Comparison of ENCODE assay signal across 18 cellular contexts in genomic region chr4:156538210-156538609, GRCh38.
DNase-seq lines count a peak whose midpoint lies in the region; ATAC-seq and TF ChIP-seq lines count a peak whose summit lies in the region.
"Had no signal": no experiment of that assay in that cellular context is flagged by ENCODE, and none has a peak within 500 bp of the region (broad histone marks: within the 10 kb centered on the region; RNA-seq: fewer than 3 reads in every experiment).

No MANE protein-coding gene starts in this region.

- WGBS in mammary epithelial cell (ENCODE audit: low coverage, missing lambda C conversion rate), result 7% methylated on average over 2 of the region's 2 CpGs

- H3K4me3 Mint-ChIP-seq in MCF 10A (ENCODE audit: unreplicated experiment), result no peak overlapping the region
- no peak overlapping the region for H3K4me3 Mint-ChIP-seq in mesothelial cell of epicardium
- H3K4me3 Mint-ChIP-seq: CD4-positive, CD25-positive, alpha-beta regulatory T cell had no signal

- no peaks in the 10 kb centered on the region for H3K36me3 Mint-ChIP-seq in MCF 10A (ENCODE audit: insufficient read depth, unreplicated experiment)
- H3K36me3 Mint-ChIP-seq in mesothelial cell of epicardium, result peaks cover 12% of the 10 kb centered on the region
- H3K36me3 Mint-ChIP-seq: CD4-positive, CD25-positive, alpha-beta regulatory T cell had no signal

- H3K4me1 ChIP-seq in mammary epithelial cell (ENCODE audit: insufficient read depth, low read length), result peaks cover 21% of the 10 kb centered on the region
- H3K4me1 ChIP-seq: BLaER1 treated with 17β-estradiol and CSF1 and Interleukin-3, amounts not matched to agents 10 nM and 100 nM had no signal

- no peak for TF ChIP-seq CTCF in MCF 10A (IDR thresholded peaks at IDR 0.05; ENCODE audit: unreplicated experiment)
- TF ChIP-seq CTCF in mammary epithelial cell (conservative IDR thresholded peaks at IDR 0.05 in 1 of 2, IDR thresholded peaks at IDR 0.05 in 1 of 2; ENCODE audit: extremely low read depth in 1 of 2, insufficient read depth in 1 of 2, low read depth in 1 of 2, low read length in 2 of 2), result no peak
- TF ChIP-seq CTCF in mesothelial cell of epicardium (IDR thresholded peaks at IDR 0.05; ENCODE audit: unreplicated experiment), result no peak
- no peak for TF ChIP-seq CTCF in RWPE1 (conservative IDR thresholded peaks at IDR 0.05; ENCODE audit: low read depth)

- H3K9me3 Mint-ChIP-seq in MCF 10A (ENCODE audit: unreplicated experiment), result peaks cover 4% of the 10 kb centered on the region
- peaks cover 13% of the 10 kb centered on the region for H3K9me3 Mint-ChIP-seq in mesothelial cell of epicardium

- H3K79me2 ChIP-seq in mammary epithelial cell (ENCODE audit: insufficient read depth, low read length), result no peaks in the 10 kb centered on the region

- BruUV-seq in MCF 10A (replicated peaks; lab: Mats Ljungman, UMichigan) (no TSS peak), mammary epithelial cell (replicated peaks; lab: Mats Ljungman, UMichigan) (no TSS peak)

- intact Hi-C loops in MCF 10A (cut with micrococcal nuclease) (no loop called here), mammary epithelial cell (cut with micrococcal nuclease) (no loop called here)

- H3K27me3 Mint-ChIP-seq in MCF 10A (ENCODE audit: insufficient read depth, unreplicated experiment) (no peaks in the 10 kb centered on the region), mesothelial cell of epicardium (ENCODE audit: low read depth) (no peaks in the 10 kb centered on the region)
- H3K27me3 Mint-ChIP-seq: CD4-positive, CD25-positive, alpha-beta regulatory T cell had no signal

- H3K9me3 ChIP-seq in mammary epithelial cell (replicated peaks; ENCODE audit: insufficient read depth, low read length), result no peaks in the 10 kb centered on the region

- H3K4me3 ChIP-seq in mammary epithelial cell (replicated peaks in 1 of 3; ENCODE audit: insufficient read depth in 1 of 3, low read depth in 2 of 3, low read length in 3 of 3), result no peak overlapping the region
- H3K4me3 ChIP-seq: BLaER1 treated with 17β-estradiol and CSF1 and Interleukin-3, amounts not matched to agents 10 nM and 100 nM; GM23248 had no signal

- POLR2A ChIA-PET in MCF 10A (lab: Yijun Ruan, JAX), result interaction anchor here (0.7 to 2.4 kb wide), 5 partner anchors 37 to 450 kb away, joined by 3 to 9 read pairs (median 4); no protein-coding TSS in a partner anchor
- POLR2A ChIA-PET in RWPE1 (lab: Yijun Ruan, JAX; ENCODE audit: low non-redundant PET), result no interaction called here

- peak; percentile 69; the same call in 2 of the 3 replicates for ATAC-seq in SK-N-SH treated with all-trans-retinoic acid at 6 μM for 48 hours
- ATAC-seq: HCT116 had no signal

- no peak overlapping the region for H3K4me2 ChIP-seq in mammary epithelial cell (ENCODE audit: insufficient read depth, low read depth, low read length)
- H3K4me2 ChIP-seq: BLaER1 treated with 17β-estradiol and CSF1 and Interleukin-3, amounts not matched to agents 10 nM and 100 nM had no signal

- H4K20me1 ChIP-seq in mammary epithelial cell (ENCODE audit: insufficient read depth, low read length), result no peaks in the 10 kb centered on the region
- H4K20me1 ChIP-seq: BLaER1 treated with 17β-estradiol and CSF1 and Interleukin-3, amounts not matched to agents 10 nM and 100 nM had no signal

- H3K9ac ChIP-seq in mammary epithelial cell (ENCODE audit: insufficient read depth, low read length), result no peak overlapping the region
- H3K9ac ChIP-seq: BLaER1 treated with 17β-estradiol and CSF1 and Interleukin-3, amounts not matched to agents 10 nM and 100 nM; GM23248 had no signal

- CTCF ChIA-PET in MCF 10A (lab: Yijun Ruan, JAX) (interaction anchor here (0.5 to 2.2 kb wide), 5 partner anchors 62 to 585 kb away, joined by 3 to 8 read pairs (median 3); partner anchors contain the start of gene CTSO), mammary epithelial cell (lab: Charles Lee; ENCODE audit: low non-redundant PET) (no interaction called here), RWPE1 (lab: Yijun Ruan, JAX) (interaction anchor here (0.6 to 0.7 kb wide), 2 partner anchors 9 to 946 kb away, joined by 3 read pairs; no protein-coding TSS in a partner anchor)

- H3K36me3 ChIP-seq in mammary epithelial cell (ENCODE audit: insufficient read depth, low read length), result no peaks in the 10 kb centered on the region
- H3K36me3 ChIP-seq: BLaER1 treated with 17β-estradiol and CSF1 and Interleukin-3, amounts not matched to agents 10 nM and 100 nM had no signal

- in situ Hi-C loops in mammary epithelial cell (cut with MboI; ENCODE audit: low sequenced_read_pairs in 2 of 2), result no loop called here

- no peak for DNase-seq in MCF 10A (ENCODE audit: unreplicated experiment)
- no peak for DNase-seq in mammary epithelial cell
- no peak for DNase-seq in mesothelial cell of epicardium (ENCODE audit: low spot score in 2 of 2, unreplicated experiment in 2 of 2)
- DNase-seq in RWPE1 (ENCODE audit: low spot score), result no peak
- no peak for DNase-seq in NCI-H1417 (lab: John Stamatoyannopoulos, UW)
- DNase-seq in MV-4-11 (lab: John Stamatoyannopoulos, UW), result no peak
- no peak for DNase-seq in activated gamma-delta T cell (lab: John Stamatoyannopoulos, UW)
- DNase-seq: Calu3; CD4-positive, CD25-positive, alpha-beta regulatory T cell; DMS 273 treated with DMSO at 0.1 percent for 48 hours; DMS79; EL; GM23248 had no signal

- dilution Hi-C loops in mammary epithelial cell (cut with HindIII; ENCODE audit: low sequenced_read_pairs), result no loop called here

- H3K27ac Mint-ChIP-seq in MCF 10A (ENCODE audit: low read depth, unreplicated experiment) (peak overlapping the region; percentile 23), mesothelial cell of epicardium (peak overlapping the region; percentile 87)
- H3K27ac Mint-ChIP-seq: CD4-positive, CD25-positive, alpha-beta regulatory T cell had no signal

- H3K27ac ChIP-seq in mammary epithelial cell (ENCODE audit: insufficient read depth, low read depth, low read length) (no peak overlapping the region), RWPE1 (no peak overlapping the region)
- H3K27ac ChIP-seq: 22Rv1; BLaER1 treated with 17β-estradiol and CSF1 and Interleukin-3, amounts not matched to agents 10 nM and 100 nM; GM23248; HL-60 had no signal

- no peaks in the 10 kb centered on the region for H3K27me3 ChIP-seq in mammary epithelial cell (ENCODE audit: insufficient read depth, low read length)
- H3K27me3 ChIP-seq: BLaER1 treated with 17β-estradiol and CSF1 and Interleukin-3, amounts not matched to agents 10 nM and 100 nM had no signal

- no peak overlapping the region for H2AFZ ChIP-seq in mammary epithelial cell (ENCODE audit: low read depth, low read length)
- H2AFZ ChIP-seq: GM23248 had no signal

- H3K4me1 Mint-ChIP-seq in MCF 10A (ENCODE audit: insufficient read depth, unreplicated experiment) (peaks cover 29% of the 10 kb centered on the region), mesothelial cell of epicardium (peaks cover 46% of the 10 kb centered on the region)
- H3K4me1 Mint-ChIP-seq: CD4-positive, CD25-positive, alpha-beta regulatory T cell had no signal

TF ChIP-seq in SK-N-SH treated with all-trans-retinoic acid at 6 μM for 48 hours, 23 proteins besides CTCF, POLR2A, EP300 and RAD21:
- no peak for TF ChIP-seq ISL1 (CRISPR knock-in tag; IDR thresholded peaks at IDR 0.05)
- TF ChIP-seq PPARA (CRISPR knock-in tag; IDR thresholded peaks at IDR 0.05; ENCODE audit: borderline replicate concordance), result no peak
- no peak for TF ChIP-seq ZNF8 (CRISPR knock-in tag; IDR thresholded peaks at IDR 0.05)
- TF ChIP-seq PATZ1 (CRISPR knock-in tag; IDR thresholded peaks at IDR 0.05; ENCODE audit: borderline replicate concordance), result no peak
